Comparison of ENCODE assay signal across 13 cellular contexts in genomic region chr9:109254317-109254716, GRCh38.
A peak's percentile ranks its signal among the peaks of the same experiment; 100 is the strongest.
DNase-seq lines count a peak whose midpoint lies in the region; ATAC-seq and TF ChIP-seq lines count a peak whose summit lies in the region.
"Had no signal": no experiment of that assay in that cellular context is flagged by ENCODE, and none has a peak within 500 bp of the region (broad histone marks: within the 10 kb centered on the region; RNA-seq: fewer than 3 reads in every experiment).

No MANE protein-coding gene starts in this region.

- no peaks in the 10 kb centered on the region for H3K27me3 ChIP-seq in right cardiac atrium (ENCODE audit: control insufficient read depth, insufficient read depth)
- peaks cover 0 to 4% (median 0%) of the 10 kb centered on the region in 5 donors for H3K27me3 ChIP-seq in subcutaneous abdominal adipose tissue (ENCODE audit: control insufficient read depth in 5 of 5, insufficient read depth in 4 of 5, low read length in 5 of 5)
- H3K27me3 ChIP-seq: sigmoid colon had no signal

- intact Hi-C loops in right cardiac atrium (cut with DNase I) = no loop called here

- H3K4me1 ChIP-seq in right cardiac atrium (ENCODE audit: control insufficient read depth, insufficient read depth, low read length) (peaks cover 3% of the 10 kb centered on the region), subcutaneous abdominal adipose tissue (ENCODE audit: control insufficient read depth in 5 of 5, insufficient read depth in 5 of 5, low read length in 5 of 5) (peaks cover 7 to 44% (median 35%) of the 10 kb centered on the region in 5 donors)
- H3K4me1 ChIP-seq: sigmoid colon had no signal

- peaks cover 0 to 2% (median 0%) of the 10 kb centered on the region in 5 donors for H3K36me3 ChIP-seq in subcutaneous abdominal adipose tissue (ENCODE audit: control insufficient read depth in 5 of 5, insufficient read depth in 5 of 5, low read length in 5 of 5)
- H3K36me3 ChIP-seq: sigmoid colon had no signal

- H3K9ac ChIP-seq in subcutaneous abdominal adipose tissue (ENCODE audit: low read length in 5 of 5) = peak overlapping the region in 4 of 5 donors; percentile 32 to 78 (median 57)

- H3K9me3 ChIP-seq in right cardiac atrium (ENCODE audit: control insufficient read depth, low read length) = no peaks in the 10 kb centered on the region
- no peaks in the 10 kb centered on the region for H3K9me3 ChIP-seq in subcutaneous abdominal adipose tissue (ENCODE audit: control insufficient read depth in 5 of 5, low read length in 5 of 5)
- H3K9me3 ChIP-seq: sigmoid colon had no signal

- peak; percentile 74 for DNase-seq in HCEC 1CT
- peak; percentile 52 for DNase-seq in astrocyte of the spinal cord (ENCODE audit: low read depth, low spot score)
- no peak for DNase-seq in right cardiac atrium
- no peak for DNase-seq in cerebellar nuclear complex (lab: John Stamatoyannopoulos, UW)
- DNase-seq in SW 1271 (lab: John Stamatoyannopoulos, UW) = no peak
- DNase-seq: activated naive CD4-positive, alpha-beta T cell treated with anti-CD3 and anti-CD28 coated beads, Interleukin-2, amount 10 ng/mL, durations not matched to agents 7 days and 5 days; COR-L47; dermis blood vessel endothelial cell; NCI-H1436 treated with DMSO at 0.1 percent for 48 hours; NCI-H526; sigmoid colon had no signal

- TF ChIP-seq CTCF in astrocyte of the spinal cord (IDR thresholded peaks at IDR 0.05; ENCODE audit: low read depth, low read length) = no peak

- peak overlapping the region; percentile 32 for H3K27ac ChIP-seq in right cardiac atrium (ENCODE audit: low read length)
- peak overlapping the region; percentile 79 for H3K27ac ChIP-seq in subcutaneous abdominal adipose tissue (ENCODE audit: low read depth, low read length)
- H3K27ac ChIP-seq: sigmoid colon had no signal

- in situ Hi-C loops in astrocyte of the spinal cord (cut with HindIII; ENCODE audit: low sequenced_read_pairs) = no loop called here

- H3K4me3 ChIP-seq in astrocyte of the spinal cord (ENCODE audit: low read depth, low read length) (no peak overlapping the region), right cardiac atrium (ENCODE audit: low read length) (no peak overlapping the region), subcutaneous abdominal adipose tissue (ENCODE audit: low read depth in 1 of 5, low read length in 5 of 5) (no peak overlapping the region)
- H3K4me3 ChIP-seq: sigmoid colon had no signal

- WGBS in right cardiac atrium = 53% methylated on average over 4 of the region's 4 CpGs

- ATAC-seq in right cardiac atrium (peak; percentile 1 to 27), HG02610 (IDR thresholded peaks at IDR 0.05; ENCODE audit: unreplicated experiment) (no peak)

Comparison
In these comparisons a context has a peak if more than half of its experiments do, and no peak if none do; other contexts are left out.
1. DNase-seq: peak in HCEC 1CT (single experiment) and astrocyte of the spinal cord (single experiment); none in right cardiac atrium (0 of 3), cerebellar nuclear complex (0 of 2) and SW 1271 (0 of 2).